ENCODE assay signal across 9 cellular contexts in the genomic region with DNA sequence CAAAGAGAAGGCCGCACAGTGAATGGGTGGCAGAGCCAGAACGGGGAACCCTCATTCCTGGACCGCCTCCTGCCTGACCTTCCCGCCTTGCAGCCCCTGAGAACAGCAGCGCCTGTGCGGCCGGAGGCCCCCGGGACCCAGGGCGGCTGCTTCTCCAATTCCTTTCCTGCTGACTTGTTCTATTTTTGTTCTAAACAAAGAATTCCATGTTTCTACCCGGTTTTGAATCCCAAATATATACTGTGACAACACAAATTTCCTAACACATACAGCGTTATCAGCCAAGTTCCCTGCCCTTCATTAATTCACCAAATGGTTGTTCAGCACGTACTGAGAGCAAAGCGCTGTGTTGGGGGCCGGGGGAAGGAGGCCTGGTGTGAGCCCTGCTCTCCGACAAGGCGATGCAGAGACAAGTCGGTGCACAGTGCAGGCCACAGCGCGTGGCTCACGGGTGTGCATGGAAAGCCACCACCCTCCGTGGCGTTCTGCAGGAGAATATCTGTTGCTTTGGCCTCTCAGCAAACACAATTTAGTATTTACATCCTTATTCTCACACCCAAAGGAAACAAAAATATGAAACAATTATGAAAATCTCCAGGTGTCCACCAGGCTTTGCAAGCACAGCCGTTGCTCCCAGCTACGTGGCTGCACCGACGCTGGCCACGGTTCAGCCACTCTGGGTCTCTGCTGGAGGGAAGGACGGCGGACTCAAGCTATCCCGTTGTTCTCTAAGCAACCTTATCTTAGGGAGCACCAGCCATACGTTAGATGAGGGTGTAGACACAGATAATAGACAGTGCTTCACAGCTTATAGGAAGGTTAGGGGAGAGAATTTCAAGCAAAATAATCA. TPM values are rescaled to one million over a fixed set of nuclear protein-coding genes. Genes with fewer than 3 reads are reported as not detected.
DNase-seq lines count a peak whose midpoint lies in the region; ATAC-seq and TF ChIP-seq lines count a peak whose summit lies in the region.
"Had no signal": no experiment of that assay in that cellular context is flagged by ENCODE, and none has a peak within 500 bp of the region (broad histone marks: within the 10 kb centered on the region; RNA-seq: fewer than 3 reads in every experiment).

No MANE protein-coding gene starts in this region.

- TF ChIP-seq CTCF in AG04450 (IDR thresholded peaks at IDR 0.05; ENCODE audit: low read depth, low read length) (no peak), osteoblast (IDR thresholded peaks at IDR 0.05; ENCODE audit: extremely low read depth, low read depth, low read length) (no peak), spleen (IDR thresholded peaks at IDR 0.05 in 8 of 11, conservative IDR thresholded peaks at IDR 0.05 in 3 of 11) (no peak)

- intact Hi-C loops in Right ventricle myocardium superior (cut with DNase I) = no loop called here
- intact Hi-C loops in spleen (cut with DNase I; ENCODE audit: low total_unique reads) = no loop called here

- no peaks in the 10 kb centered on the region for H4K20me1 ChIP-seq in osteoblast (ENCODE audit: insufficient read depth, low read length)

- 59 to 65% (median 63%) methylated on average over 31 of the region's 31 CpGs for WGBS in spleen, 5 donors

- TF ChIP-seq POLR2A in spleen (IDR thresholded peaks at IDR 0.05) = no peak

- peaks cover 40% of the 10 kb centered on the region for H3K4me1 ChIP-seq in osteoblast (ENCODE audit: insufficient read depth, low read length)
- H3K4me1 ChIP-seq in spleen = peaks cover 5 to 24% (median 13%) of the 10 kb centered on the region in 6 donors

- POLR2A ChIA-PET in AG04450 (lab: Yijun Ruan, JAX) = interaction anchor here (0.7 to 1.6 kb wide), 8 partner anchors 10 to 94 kb away, joined by 3 to 9 read pairs (median 4); no protein-coding TSS in a partner anchor

- H3K36me3 ChIP-seq in osteoblast (ENCODE audit: insufficient read depth, low read length) (no peaks in the 10 kb centered on the region), spleen (no peaks in the 10 kb centered on the region)

- peak overlapping the region; percentile 64 for H3K4me2 ChIP-seq in osteoblast (ENCODE audit: insufficient read depth, low read length)

- H3K4me3 ChIP-seq in AG04450 (ENCODE audit: low read depth, low read length) (no peak overlapping the region), osteoblast (ENCODE audit: insufficient read depth, low read length) (peak overlapping the region; percentile 48), spleen (no peak overlapping the region)

- no peak for DNase-seq in AG04450 (ENCODE audit: low read depth, low spot score)
- peak; percentile 32 for DNase-seq in activated CD8-positive, alpha-beta memory T cell treated with anti-CD3 and anti-CD28 coated beads, Interleukin-2, amount 50 U/mL, for 48 hours
- no peak for DNase-seq in Right ventricle myocardium superior
- DNase-seq in osteoblast (ENCODE audit: insufficient read length, low spot score, missing footprints) = peak; percentile 86
- no peak for DNase-seq in spleen
- DNase-seq in NCI-H82 (lab: John Stamatoyannopoulos, UW) = no peak
- DNase-seq in stimulated activated CD4-positive, alpha-beta T cell treated with anti-CD3 and anti-CD28 coated beads, Interleukin-4, amount 100 ng/mL, for 24 hours = no peak
- DNase-seq: NCI-H510A treated with DMSO at 0.1 percent for 48 hours had no signal

- H3K27me3 ChIP-seq in AG04450 (ENCODE audit: control insufficient read depth, insufficient read depth, low read length) (no peaks in the 10 kb centered on the region), osteoblast (ENCODE audit: insufficient read depth, low read length) (no peaks in the 10 kb centered on the region), spleen (replicated peaks in 1 of 7) (peaks cover 0 to 59% (median 0%) of the 10 kb centered on the region in 7 donors)

- CTCF ChIA-PET in AG04450 (lab: Charles Lee) = no interaction called here

- peak overlapping the region; percentile 73 for H2AFZ ChIP-seq in osteoblast (ENCODE audit: low read length)

- no peaks in the 10 kb centered on the region for H3K79me2 ChIP-seq in osteoblast (ENCODE audit: insufficient read depth, low read length)

- peaks cover 26% of the 10 kb centered on the region for H3K9me3 ChIP-seq in AG04450 (ENCODE audit: control insufficient read depth, insufficient read depth, low read length)
- H3K9me3 ChIP-seq in osteoblast (ENCODE audit: low read depth, low read length) = no peaks in the 10 kb centered on the region
- H3K9me3 ChIP-seq in spleen = peaks cover 0 to 22% (median 4%) of the 10 kb centered on the region in 8 donors

- ATAC-seq in Right ventricle myocardium superior (ENCODE audit: poor library complexity) (peak; percentile 50), GM21529 (IDR thresholded peaks at IDR 0.05; ENCODE audit: unreplicated experiment) (no peak)

- peak overlapping the region; percentile 94 for H3K27ac ChIP-seq in AG04450 (ENCODE audit: low read depth, low read length)
- H3K27ac ChIP-seq in osteoblast (ENCODE audit: low read depth, low read length) = peak overlapping the region; percentile 96
- peak overlapping the region in 3 of 8 donors; percentile 33 to 42 (median 41) for H3K27ac ChIP-seq in spleen

RNA-seq across cellular contexts. Expression of gene COL6A2, which starts 31.7 kb away (rescaled TPM):
- polyA plus RNA-seq in AG04450 (2011; rRNA removed) (454 and 676 TPM in 2 replicates), spleen (100 to 1,000 TPM; 101 to 244 (median 110) TPM)
- polyA minus RNA-seq in AG04450 (2011; rRNA and poly(A)+ RNA removed) = 266 and 343 TPM in 2 replicates
- total RNA-seq in Right ventricle myocardium superior (191 TPM), osteoblast (1,184 and 1,265 TPM in 2 replicates), spleen (100 to 1,000 TPM; 105 to 259 (median 198) TPM)

Comparison
In these comparisons a context has a peak if more than half of its experiments do, and no peak if none do; other contexts are left out.
1. DNase-seq: peak in activated CD8-positive, alpha-beta memory T cell treated with anti-CD3 and anti-CD28 coated beads, Interleukin-2, amount 50 U/mL, for 48 hours (single experiment) and osteoblast (single experiment); none in AG04450 (single experiment), Right ventricle myocardium superior (single experiment), spleen (single experiment), NCI-H82 (single experiment) and stimulated activated CD4-positive, alpha-beta T cell treated with anti-CD3 and anti-CD28 coated beads, Interleukin-4, amount 100 ng/mL, for 24 hours (single experiment).